8 cellular contexts compared by ENCODE assay signal in genomic region chr2:68721482-68722071, GRCh38.
DNase-seq lines count a peak whose midpoint lies in the region; ATAC-seq and TF ChIP-seq lines count a peak whose summit lies in the region.

No MANE protein-coding gene starts in this region.

- peaks cover 78% of the 10 kb centered on the region for H3K4me1 Mint-ChIP-seq in activated naive CD8-positive, alpha-beta T cell (ENCODE audit: low read depth)

- H3K9me3 Mint-ChIP-seq in activated naive CD8-positive, alpha-beta T cell (ENCODE audit: low read depth) = no peaks in the 10 kb centered on the region

- H4K20me1 ChIP-seq in BLaER1 treated with 17β-estradiol and CSF1 and Interleukin-3, amounts not matched to agents 10 nM and 100 nM = no peaks in the 10 kb centered on the region

- DNase-seq in DMS53 treated with DMSO at 0.1 percent for 48 hours (lab: John Stamatoyannopoulos, UW; ENCODE audit: unreplicated experiment) (no peak), islet precursor cell (no peak), GM20000 (ENCODE audit: low spot score) (no peak), AG20443 (ENCODE audit: low spot score) (no peak)

- H3K9me3 ChIP-seq in BLaER1 treated with 17β-estradiol and CSF1 and Interleukin-3, amounts not matched to agents 10 nM and 100 nM (replicated peaks in 1 of 11) = 0 out of 22 replicates have a peak, but pooled peaks cover 0 to 3% (median 0%) of the 10 kb centered on the region in 11 experiments

- peaks cover 3% of the 10 kb centered on the region for H3K36me3 Mint-ChIP-seq in activated naive CD8-positive, alpha-beta T cell

- no peak overlapping the region for H3K4me3 ChIP-seq in BLaER1 treated with 17β-estradiol and CSF1 and Interleukin-3, amounts not matched to agents 10 nM and 100 nM

- peaks cover 64 to 82% (median 74%) of the 10 kb centered on the region in 10 experiments for H3K4me1 ChIP-seq in BLaER1 treated with 17β-estradiol and CSF1 and Interleukin-3, amounts not matched to agents 10 nM and 100 nM

- no peaks in the 10 kb centered on the region for H3K36me3 ChIP-seq in BLaER1 treated with 17β-estradiol and CSF1 and Interleukin-3, amounts not matched to agents 10 nM and 100 nM

- TF ChIP-seq CTCF in GM20000 (IDR thresholded peaks at IDR 0.05; ENCODE audit: extremely low read depth, missing control alignments) = no peak

- H3K27ac ChIP-seq in BLaER1 treated with 17β-estradiol and CSF1 and Interleukin-3, amounts not matched to agents 10 nM and 100 nM = peak overlapping the region in 10 of 11 experiments; percentile 23 to 68 (median 38); a peak in 19 of 22 replicates

- peak overlapping the region; percentile 44 to 80 (median 64) for H3K4me2 ChIP-seq in BLaER1 treated with 17β-estradiol and CSF1 and Interleukin-3, amounts not matched to agents 10 nM and 100 nM

- no peaks in the 10 kb centered on the region for H3K27me3 ChIP-seq in BLaER1 treated with 17β-estradiol and CSF1 and Interleukin-3, amounts not matched to agents 10 nM and 100 nM

- peak overlapping the region; percentile 74 for H3K4me3 Mint-ChIP-seq in activated naive CD8-positive, alpha-beta T cell

- peak; percentile 62 for ATAC-seq in GM19452 (IDR thresholded peaks at IDR 0.05; ENCODE audit: unreplicated experiment)
- ATAC-seq in HG03442 (IDR thresholded peaks at IDR 0.05; ENCODE audit: unreplicated experiment) = peak; percentile 61

- peak overlapping the region in 3 of 11 experiments; percentile 11 to 27 (median 13); a peak in 1 of 22 replicates for H3K9ac ChIP-seq in BLaER1 treated with 17β-estradiol and CSF1 and Interleukin-3, amounts not matched to agents 10 nM and 100 nM

- no peaks in the 10 kb centered on the region for H3K27me3 Mint-ChIP-seq in activated naive CD8-positive, alpha-beta T cell

- H3K27ac Mint-ChIP-seq in activated naive CD8-positive, alpha-beta T cell = peak overlapping the region; percentile 91
